Comparison of ENCODE assay signal across 8 cellular contexts in the genomic region with DNA sequence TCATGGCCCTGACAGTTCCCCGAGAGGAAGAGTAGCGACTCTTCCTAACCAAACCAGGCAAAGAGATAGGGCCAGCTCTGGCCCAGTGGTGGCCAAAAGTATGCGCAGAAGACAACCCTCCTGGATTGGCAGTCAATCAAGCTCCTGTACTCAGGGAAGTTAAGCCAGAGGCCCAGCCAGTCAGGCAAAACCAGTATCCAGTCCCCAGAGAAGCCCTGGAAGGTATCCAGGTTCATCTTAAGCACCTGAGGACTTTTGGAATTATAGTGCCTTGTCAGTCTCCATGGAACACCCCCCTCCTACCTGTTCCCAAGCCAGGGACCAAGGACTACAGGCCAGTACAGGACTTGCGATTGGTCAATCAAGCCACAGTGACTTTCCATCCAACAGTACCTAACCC.
"Had no signal": no experiment of that assay in that cellular context is flagged by ENCODE, and none has a peak within 500 bp of the region (broad histone marks: within the 10 kb centered on the region; RNA-seq: fewer than 3 reads in every experiment).

No MANE protein-coding gene starts in this region.

- DNase-seq: GDM1, GF-D8 had no signal

- ATAC-seq: GM12878 had no signal

- H3K4me3 ChIP-seq: GM12878 had no signal

- FAIRE-seq: G401.6, GM12878, GM12891, GM12892, GM18507, GM19239 had no signal
